In genomic region chr11:46616551-46617450, GRCh38 we compare ENCODE assay signal across 8 cellular contexts. TPM values are rescaled to one million over a fixed set of nuclear protein-coding genes. Genes with fewer than 3 reads are reported as not detected.
DNase-seq lines count a peak whose midpoint lies in the region; ATAC-seq and TF ChIP-seq lines count a peak whose summit lies in the region.

Gene HARBI1, minus strand, starts transcription at chr11:46617227. Its CDS starts 990 bp downstream, at chr11:46616237.

- peak; percentile 78 for TF ChIP-seq POLR2A in GM18951 (IDR thresholded peaks at IDR 0.05; ENCODE audit: extremely low read depth, insufficient read depth, insufficient read length)

- no peaks in the 10 kb centered on the region for H3K36me3 ChIP-seq in kidney epithelial cell (ENCODE audit: control insufficient read depth, insufficient read depth, low read length)

- H3K4me3 ChIP-seq in AG09309 (ENCODE audit: control insufficient read depth, low read depth, low read length) (peak within 1 kb of the TSS; percentile 72), kidney epithelial cell (ENCODE audit: low read depth, low read length) (peak within 1 kb of the TSS; percentile 72)

- no peaks in the 10 kb centered on the region for H3K27me3 ChIP-seq in kidney epithelial cell (ENCODE audit: control insufficient read depth, insufficient read depth, low read length)

- in situ Hi-C loops in GM18951 (cut with MboI; ENCODE audit: low sequenced_read_pairs, unreplicated experiment) = no loop called here

- ATAC-seq in HG03175 (IDR thresholded peaks at IDR 0.05; ENCODE audit: unreplicated experiment) = peak; percentile 95

- TF ChIP-seq CTCF in AG09309 (IDR thresholded peaks at IDR 0.05; ENCODE audit: control insufficient read depth, insufficient read depth, low read depth, low read length, missing control alignments) (no peak), kidney epithelial cell (IDR thresholded peaks at IDR 0.05; ENCODE audit: insufficient read depth, low read length, poor library complexity, severe bottlenecking) (no peak)

- DNase-seq in AG09309 (ENCODE audit: low read depth) = peak; percentile 39
- DNase-seq in NCI-H2227 treated with DMSO at 0.1 percent for 48 hours (lab: John Stamatoyannopoulos, UW) = peak; percentile 97
- DNase-seq in activated CD4-positive, CD25-positive, alpha-beta regulatory T cell treated with anti-CD3 and anti-CD28 coated beads, Interleukin-2, amount 50 U/mL, for 72 hours = peak; percentile 94
- DNase-seq in cerebellum (ENCODE audit: low spot score) = peak; percentile 91
- no peak for DNase-seq in kidney epithelial cell (ENCODE audit: low read depth)
- peak; percentile 96 for DNase-seq in stimulated activated CD4-positive, alpha-beta T cell treated with anti-CD3 and anti-CD28 coated beads, Interleukin-15, amount 100 ng/mL, for 24 hours

RNA-seq across cellular contexts. Expression of gene HARBI1, which starts in this region (rescaled TPM):
- total RNA-seq in cerebellum = 5.2 TPM
- total RNA-seq in kidney epithelial cell = 5.8 and 8.0 TPM in 2 replicates
